In the genomic region with DNA sequence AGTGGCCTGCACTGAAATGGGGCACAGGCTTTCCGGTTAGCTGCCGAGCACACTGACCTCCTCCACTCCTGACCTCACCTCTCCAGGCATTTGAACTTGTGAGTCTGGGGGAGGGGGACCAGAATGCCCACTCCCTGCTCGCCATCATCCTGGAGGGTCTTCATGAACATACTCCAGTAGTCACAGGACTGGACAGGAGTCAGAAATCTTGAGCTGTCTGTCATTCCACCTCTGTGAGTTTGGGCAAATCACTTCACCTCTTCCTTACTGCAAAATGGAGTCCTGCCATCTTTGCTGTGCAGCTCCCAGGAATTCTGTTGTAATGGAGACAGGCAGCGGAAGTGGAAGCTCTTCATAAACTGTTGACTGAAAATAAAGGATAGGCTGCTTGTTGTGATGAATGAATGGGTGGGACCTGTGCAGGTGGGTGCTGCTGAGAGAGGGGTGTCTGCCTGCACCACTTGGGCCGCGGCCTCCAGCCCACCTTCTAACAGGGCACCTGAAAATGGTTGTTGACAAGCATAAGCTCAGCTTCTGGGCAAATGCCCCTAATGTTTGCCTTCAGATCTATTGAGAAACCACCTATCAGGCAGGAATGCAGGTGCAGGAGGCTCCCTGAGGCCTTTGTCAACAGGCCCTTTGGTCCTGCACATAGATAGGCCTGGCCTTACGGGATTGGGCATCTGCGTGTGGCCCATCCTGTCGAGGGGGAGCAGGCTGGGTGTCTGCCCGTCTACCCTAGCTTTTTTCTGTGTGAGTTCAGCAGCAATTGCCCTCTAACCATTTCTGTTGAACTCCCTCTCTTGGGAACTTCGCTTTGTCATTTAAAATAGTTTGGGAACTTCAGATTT, we compare ENCODE assay signal across 31 cellular contexts.
DNase-seq lines count a peak whose midpoint lies in the region; ATAC-seq and TF ChIP-seq lines count a peak whose summit lies in the region.
"Had no signal": no experiment of that assay in that cellular context is flagged by ENCODE, and none has a peak within 500 bp of the region (broad histone marks: within the 10 kb centered on the region; RNA-seq: fewer than 3 reads in every experiment).

No MANE protein-coding gene starts in this region.

- ATAC-seq in left lobe of liver, result peak; percentile 93
- no peak for ATAC-seq in Right ventricle myocardium inferior
- ATAC-seq: CD8-positive, alpha-beta T cell; heart right ventricle; K562; left cardiac atrium; pancreas; stimulated activated naive B cell treated with anti-CD40 and anti-IgM and Interleukin-4, amounts not matched to agents 10 μg/mL and 1 μg/mL and 100 μg/mL, for 72 hours had no signal

- H3K36me3 ChIP-seq in Caco-2 (ENCODE audit: control insufficient read depth, insufficient read depth, low read length), result no peaks in the 10 kb centered on the region
- H3K36me3 ChIP-seq: breast epithelium, heart right ventricle, pancreas, Peyer's patch had no signal

- H3K27me3 Mint-ChIP-seq in Caco-2 (ENCODE audit: insufficient read depth, unreplicated experiment), result no peaks in the 10 kb centered on the region
- H3K27me3 Mint-ChIP-seq: activated CD4-positive, alpha-beta memory T cell treated with anti-CD3 and anti-CD28 coated beads for 36 hours; type B pancreatic cell had no signal

- H3K4me1 Mint-ChIP-seq in Caco-2 (ENCODE audit: low read depth, unreplicated experiment), result peaks cover 63% of the 10 kb centered on the region
- H3K4me1 Mint-ChIP-seq: stimulated activated naive B cell treated with anti-CD40 and anti-IgM and Interleukin-4, amounts not matched to agents 10 μg/mL and 1 μg/mL and 100 μg/mL, for 72 hours had no signal

- H3K9me3 ChIP-seq in Caco-2, result no peaks in the 10 kb centered on the region
- H3K9me3 ChIP-seq: breast epithelium, heart right ventricle, pancreas, Peyer's patch had no signal

- peak overlapping the region; percentile 93 for H3K27ac Mint-ChIP-seq in Caco-2 (ENCODE audit: unreplicated experiment)
- H3K27ac Mint-ChIP-seq: activated CD4-positive, alpha-beta memory T cell treated with anti-CD3 and anti-CD28 coated beads for 36 hours; CD8-positive, alpha-beta T cell; HFFc6; stimulated activated naive B cell treated with anti-CD40 and anti-IgM and Interleukin-4, amounts not matched to agents 10 μg/mL and 1 μg/mL and 100 μg/mL, for 72 hours; T-helper 2 cell treated with Interferon-gamma antibody and Interleukin-4, amounts not matched to agents 5 μg/mL and 100 μg/mL, for 36 hours; type B pancreatic cell had no signal

- H3K27me3 ChIP-seq in Caco-2 (replicated peaks; ENCODE audit: control insufficient read depth, insufficient read depth, low read length), result no peaks in the 10 kb centered on the region
- H3K27me3 ChIP-seq: breast epithelium, heart right ventricle, pancreas, Peyer's patch had no signal

- TSS peak; percentile 58 for BruUV-seq in Caco-2 (replicated peaks; lab: Mats Ljungman, UMichigan)

- peak overlapping the region; percentile 59 for H3K4me3 Mint-ChIP-seq in Caco-2 (ENCODE audit: unreplicated experiment)
- H3K4me3 Mint-ChIP-seq: activated CD4-positive, alpha-beta memory T cell treated with anti-CD3 and anti-CD28 coated beads for 36 hours; CD8-positive, alpha-beta T cell; HFFc6; stimulated activated naive B cell treated with anti-CD40 and anti-IgM and Interleukin-4, amounts not matched to agents 10 μg/mL and 1 μg/mL and 100 μg/mL, for 72 hours; T-helper 2 cell treated with Interferon-gamma antibody and Interleukin-4, amounts not matched to agents 5 μg/mL and 100 μg/mL, for 36 hours; type B pancreatic cell had no signal

- H3K9me3 Mint-ChIP-seq in Caco-2 (ENCODE audit: unreplicated experiment), result peaks cover 12% of the 10 kb centered on the region
- H3K9me3 Mint-ChIP-seq: activated CD4-positive, alpha-beta memory T cell treated with anti-CD3 and anti-CD28 coated beads for 36 hours; CD8-positive, alpha-beta T cell; HFFc6; stimulated activated naive B cell treated with anti-CD40 and anti-IgM and Interleukin-4, amounts not matched to agents 10 μg/mL and 1 μg/mL and 100 μg/mL, for 72 hours; T-helper 2 cell treated with Interferon-gamma antibody and Interleukin-4, amounts not matched to agents 5 μg/mL and 100 μg/mL, for 36 hours; type B pancreatic cell had no signal

- no peak for TF ChIP-seq CTCF in Caco-2 (IDR thresholded peaks at IDR 0.05; ENCODE audit: insufficient read depth in 1 of 2, low read depth in 1 of 2, low read length in 1 of 2, severe bottlenecking in 1 of 2, unreplicated experiment in 1 of 2)
- no peak for TF ChIP-seq CTCF in GM20000 (IDR thresholded peaks at IDR 0.05; ENCODE audit: extremely low read depth, missing control alignments)

- POLR2A ChIA-PET in Caco-2 (lab: Charles Lee), result no interaction called here

- CTCF ChIA-PET in Caco-2 (lab: Charles Lee), result interaction anchor here (0.6 to 1.0 kb wide), 3 partner anchors 43 to 1021 kb away, joined by 3 read pairs; partner anchors contain the start of gene PROX1

- peaks cover 64% of the 10 kb centered on the region for H3K4me1 ChIP-seq in Caco-2
- H3K4me1 ChIP-seq: breast epithelium, heart right ventricle, pancreas, Peyer's patch had no signal

- intact Hi-C loops in Caco-2 (cut with micrococcal nuclease; ENCODE audit: unreplicated experiment), result loop anchor here (1.0 to 10.0 kb wide), 10 partner anchors 43 to 813 kb away; partner anchors contain the start of gene PROX1
- intact Hi-C loops in Right ventricle myocardium inferior (cut with DNase I), result no loop called here

- no peak overlapping the region for H3K4me3 ChIP-seq in Caco-2 (ENCODE audit: low read depth, low read length)
- H3K4me3 ChIP-seq: breast epithelium, heart right ventricle, K562, pancreas, Peyer's patch had no signal

- peaks cover 10% of the 10 kb centered on the region for H3K36me3 Mint-ChIP-seq in Caco-2 (ENCODE audit: insufficient read depth, unreplicated experiment)
- H3K36me3 Mint-ChIP-seq: activated CD4-positive, alpha-beta memory T cell treated with anti-CD3 and anti-CD28 coated beads for 36 hours; CD8-positive, alpha-beta T cell; stimulated activated naive B cell treated with anti-CD40 and anti-IgM and Interleukin-4, amounts not matched to agents 10 μg/mL and 1 μg/mL and 100 μg/mL, for 72 hours; type B pancreatic cell had no signal

- DNase-seq in Caco-2 (peak; percentile 92 to 96), HuH-7 (ENCODE audit: low spot score) (peak; percentile 75), NCI-H774 (lab: John Stamatoyannopoulos, UW) (peak; percentile 59), left lobe of liver (ENCODE audit: low spot score) (peak; percentile 88), Right ventricle myocardium inferior (ENCODE audit: missing footprints) (no peak), GM20000 (ENCODE audit: low spot score) (no peak), Kasumi-1 (lab: John Stamatoyannopoulos, UW) (no peak), RPMI8226 (no peak)
- DNase-seq: activated CD4-positive, alpha-beta memory T cell treated with anti-CD3 and anti-CD28 coated beads for 36 hours; activated CD4-positive, alpha-beta T cell treated with anti-CD3 and anti-CD28 coated beads for 1 hour; activated naive CD4-positive, alpha-beta T cell treated with anti-CD3 and anti-CD28 coated beads, Interleukin-2, amount 50 U/mL, for 16 hours; CD8-positive, alpha-beta T cell; foreskin melanocyte; GDM1; heart right ventricle; HFFc6; left cardiac atrium; mammary epithelial cell; NCI-H1105; NCI-H2029 treated with DMSO at 0.1 percent for 48 hours; NCI-H446 treated with DMSO at 0.1 percent for 48 hours; pancreas; Peyer's patch; retina; small intestine; stimulated activated naive B cell treated with anti-CD40 and anti-IgM and Interleukin-4, amounts not matched to agents 10 μg/mL and 1 μg/mL and 100 μg/mL, for 72 hours; substantia nigra had no signal

Comparison
In these comparisons a context has a peak if more than half of its experiments do, and no peak if none do; other contexts are left out.
1. DNase-seq: peak in Caco-2 (2 of 2), HuH-7 (single experiment), NCI-H774 (single experiment) and left lobe of liver (single experiment); none in Right ventricle myocardium inferior (single experiment), GM20000 (single experiment), Kasumi-1 (0 of 2) and RPMI8226 (single experiment).